ENCODE assay signal across 16 cellular contexts in the genomic region with DNA sequence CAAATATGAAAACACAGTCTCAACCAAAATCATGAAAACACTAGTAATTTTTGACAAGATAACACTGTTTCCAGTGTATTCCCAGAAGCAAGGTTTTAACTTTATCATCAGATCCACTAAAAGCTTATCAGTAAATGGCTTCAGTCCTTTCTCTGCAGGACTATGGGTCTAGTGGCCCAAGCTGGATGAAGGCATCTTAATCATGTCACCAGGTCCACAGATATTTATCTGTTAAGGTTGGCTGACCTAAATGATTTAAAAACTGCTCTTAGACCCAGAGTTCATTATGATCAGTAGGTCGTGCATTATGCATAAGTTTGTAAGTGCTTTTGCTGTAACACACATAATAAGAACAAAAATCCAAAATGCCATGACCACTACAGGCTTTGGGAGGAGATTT.
"Had no signal": no experiment of that assay in that cellular context is flagged by ENCODE, and none has a peak within 500 bp of the region (broad histone marks: within the 10 kb centered on the region; RNA-seq: fewer than 3 reads in every experiment).

No MANE protein-coding gene starts in this region.

- H3K36me3 ChIP-seq: heart left ventricle, neutrophil, spleen, stomach had no signal

- H3K4me3 ChIP-seq: heart left ventricle, spleen, stomach had no signal

- ATAC-seq: esophagus mucosa; heart left ventricle; naive thymus-derived CD4-positive, alpha-beta T cell; sciatic nerve; stimulated activated memory B cell treated with anti-CD40 and anti-IgM and Interleukin-4, amounts not matched to agents 10 μg/mL and 1 μg/mL and 100 μg/mL, for 72 hours had no signal

- H3K27ac Mint-ChIP-seq: naive thymus-derived CD4-positive, alpha-beta T cell; nephron progenitor cell; stimulated activated memory B cell treated with anti-CD40 and anti-IgM and Interleukin-4, amounts not matched to agents 10 μg/mL and 1 μg/mL and 100 μg/mL, for 72 hours had no signal

- H3K36me3 Mint-ChIP-seq: stimulated activated memory B cell treated with anti-CD40 and anti-IgM and Interleukin-4, amounts not matched to agents 10 μg/mL and 1 μg/mL and 100 μg/mL, for 72 hours had no signal

- H3K4me3 Mint-ChIP-seq: nephron progenitor cell; stimulated activated memory B cell treated with anti-CD40 and anti-IgM and Interleukin-4, amounts not matched to agents 10 μg/mL and 1 μg/mL and 100 μg/mL, for 72 hours had no signal

- H3K27me3 ChIP-seq: heart left ventricle, neutrophil, spleen, stomach had no signal

- DNase-seq: effector memory CD4-positive, alpha-beta T cell; heart left ventricle; hippocampal formation; kidney glomerular epithelial cell; nephron progenitor cell; posterior cingulate gyrus; spleen; stimulated activated CD4-positive, alpha-beta T cell treated with anti-CD3 and anti-CD28 coated beads, Interleukin-4, amount 100 ng/mL, for 24 hours; stomach; substantia nigra; trophoblast cell had no signal

- H3K4me1 ChIP-seq: stomach had no signal

- H3K9me3 Mint-ChIP-seq: naive thymus-derived CD4-positive, alpha-beta T cell; nephron progenitor cell; stimulated activated memory B cell treated with anti-CD40 and anti-IgM and Interleukin-4, amounts not matched to agents 10 μg/mL and 1 μg/mL and 100 μg/mL, for 72 hours had no signal

- H3K27ac ChIP-seq: heart left ventricle, neutrophil, spleen, stomach had no signal

- H3K9me3 ChIP-seq: heart left ventricle, neutrophil, spleen, stomach had no signal
